ENCODE assay signal across 10 cellular contexts in the genomic region with DNA sequence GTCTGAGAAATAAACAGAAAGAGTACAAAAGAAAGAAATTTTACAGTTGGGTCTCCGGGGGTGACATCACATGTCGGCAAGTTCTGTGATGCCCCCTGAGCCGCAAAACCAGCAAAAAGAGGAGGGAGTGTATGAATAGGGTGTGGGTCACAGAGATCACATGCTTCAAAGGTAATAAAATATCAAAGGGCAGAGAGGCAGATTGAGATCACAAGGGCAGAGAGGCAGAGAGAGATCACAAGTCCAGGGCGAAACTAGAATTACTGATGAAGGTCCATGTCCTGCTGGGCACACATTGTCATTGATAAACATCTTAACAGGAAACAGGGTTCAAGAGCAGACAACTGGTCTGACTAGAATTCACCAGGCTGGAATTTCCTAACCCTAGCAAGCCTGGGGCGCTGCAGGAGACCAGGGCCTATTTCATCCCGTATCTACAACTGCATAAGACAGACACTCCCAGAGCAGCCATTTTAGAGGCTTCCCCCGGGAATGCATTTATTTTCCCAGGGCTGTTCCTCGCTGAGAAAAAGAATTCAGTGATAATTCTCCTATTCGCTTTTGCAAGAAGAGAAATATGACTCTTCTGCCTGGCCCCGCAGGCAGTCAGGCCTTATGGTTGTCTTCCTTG. TPM values are rescaled to one million over a fixed set of nuclear protein-coding genes. Genes with fewer than 3 reads are reported as not detected.
A peak's percentile ranks its signal among the peaks of the same experiment; 100 is the strongest.
DNase-seq lines count a peak whose midpoint lies in the region; ATAC-seq, FAIRE-seq and TF ChIP-seq lines count a peak whose summit lies in the region.
"Not testable (repeated sequence)": the region's sequence is repeated elsewhere in the genome, so short reads cannot be mapped to it uniquely, and the experiment has no call there.
"Had no signal": no experiment of that assay in that cellular context is flagged by ENCODE, and none has a peak within 500 bp of the region (broad histone marks: within the 10 kb centered on the region; RNA-seq: fewer than 3 reads in every experiment).

No MANE protein-coding gene starts in this region.

- H3K79me2 ChIP-seq in GM23338 (replicated peaks; ENCODE audit: insufficient read depth); OCI-LY7 (ENCODE audit: insufficient read depth, low read depth, low read length); K562 (ENCODE audit: control insufficient read depth, insufficient read depth, low read length): not testable (repeated sequence)

- H3K4me3 Mint-ChIP-seq in GM23338, result not testable (repeated sequence)
- H3K4me3 Mint-ChIP-seq in activated naive CD8-positive, alpha-beta T cell, result peak overlapping the region; percentile 13

- DNase-seq in DMS53 (lab: John Stamatoyannopoulos, UW), result peak; percentile 17
- DNase-seq in GM23338 (ENCODE audit: low spot score), result peak; percentile 18
- DNase-seq in OCI-LY7 (ENCODE audit: low spot score), result peak; percentile 11
- DNase-seq in K562 (ENCODE audit: extremely low read depth in 1 of 4, low spot score in 3 of 4); left colon; mucosa of descending colon; suprapubic skin (ENCODE audit: low spot score in 2 of 2): not testable (repeated sequence)

- WGBS in K562 (ENCODE audit: insufficient coverage, low coverage, missing lambda C conversion rate), result 2% methylated on average over 10 of the region's 10 CpGs
- WGBS in suprapubic skin, result 90% methylated on average over 10 of the region's 10 CpGs

- not testable (repeated sequence) for TF ChIP-seq CTCF in GM23338 (conservative IDR thresholded peaks at IDR 0.05; ENCODE audit: low read depth in 2 of 2); OCI-LY7 (conservative IDR thresholded peaks at IDR 0.05; ENCODE audit: low read length); K562 (IDR thresholded peaks at IDR 0.05 in 2 of 3, conservative IDR thresholded peaks at IDR 0.05 in 1 of 3; ENCODE audit: insufficient read depth in 2 of 3, low read depth in 1 of 3, low read length in 3 of 3); mucosa of descending colon (IDR thresholded peaks at IDR 0.05); suprapubic skin (IDR thresholded peaks at IDR 0.05)

- not testable (repeated sequence) for H3K4me3 ChIP-seq in GM23338; OCI-LY7 (ENCODE audit: low read depth, low read length, poor library complexity, severe bottlenecking); K562; mucosa of descending colon; suprapubic skin

- in situ Hi-C loops in K562 (cut with MboI), result not testable (repeated sequence)

- H3K36me3 ChIP-seq in GM23338 (ENCODE audit: insufficient read depth); OCI-LY7 (ENCODE audit: insufficient read depth, low read length); K562 (ENCODE audit: control insufficient read depth, insufficient read depth, low read length); mucosa of descending colon (ENCODE audit: low read depth); suprapubic skin: not testable (repeated sequence)

- not testable (repeated sequence) for H3F3A ChIP-seq in GM23338 (replicated peaks; ENCODE audit: low read depth)

- not testable (repeated sequence) for H3K27me3 ChIP-seq in GM23338 (ENCODE audit: insufficient read depth); K562 (ENCODE audit: control insufficient read depth in 2 of 2, insufficient read depth in 2 of 2, low read length in 2 of 2); suprapubic skin

- not testable (repeated sequence) for H3K4me1 Mint-ChIP-seq in GM23338
- H3K4me1 Mint-ChIP-seq in activated naive CD8-positive, alpha-beta T cell (ENCODE audit: low read depth), result peaks cover 29% of the 10 kb centered on the region

- not testable (repeated sequence) for H3K27ac ChIP-seq in GM23338 (ENCODE audit: low read depth); OCI-LY7 (ENCODE audit: low read depth, low read length, poor library complexity, severe bottlenecking); K562 (ENCODE audit: extremely low read depth, low read depth, low read length)
- peak overlapping the region; percentile 29 for H3K27ac ChIP-seq in suprapubic skin

- not testable (repeated sequence) for H3K4me2 ChIP-seq in GM23338; OCI-LY7 (ENCODE audit: low read length); K562 (ENCODE audit: insufficient read depth, low read length)

- peaks cover 15% of the 10 kb centered on the region for H3K36me3 Mint-ChIP-seq in GM23338 (ENCODE audit: low read depth)
- H3K36me3 Mint-ChIP-seq in activated naive CD8-positive, alpha-beta T cell, result peaks cover 14% of the 10 kb centered on the region

- H3K9me2 ChIP-seq in GM23338 (ENCODE audit: insufficient read depth); OCI-LY7 (ENCODE audit: insufficient read depth, low read length): not testable (repeated sequence)

- H3K9me3 Mint-ChIP-seq in GM23338, result peaks cover 17% of the 10 kb centered on the region
- H3K9me3 Mint-ChIP-seq in activated naive CD8-positive, alpha-beta T cell (ENCODE audit: low read depth), result not testable (repeated sequence)

- not testable (repeated sequence) for FAIRE-seq in K562 (lab: Jason Lieb, UNC)

- intact Hi-C loops in OCI-LY7 (cut with micrococcal nuclease; ENCODE audit: unreplicated experiment); K562 (cut with micrococcal nuclease); left colon (cut with DNase I, micrococcal nuclease); mucosa of descending colon (cut with DNase I, micrococcal nuclease): not testable (repeated sequence)

- H4K20me1 ChIP-seq in GM23338 (replicated peaks; ENCODE audit: insufficient read depth); OCI-LY7 (ENCODE audit: insufficient read depth, low read length); K562 (replicated peaks; ENCODE audit: control insufficient read depth, insufficient read depth, low read length): not testable (repeated sequence)

- not testable (repeated sequence) for H3K9me3 ChIP-seq in OCI-LY7 (ENCODE audit: low read length); K562 (replicated peaks; ENCODE audit: control insufficient read depth, insufficient read depth, low read depth, low read length); mucosa of descending colon; suprapubic skin

- CTCF ChIA-PET in OCI-LY7 (lab: Charles Lee; ENCODE audit: unreplicated experiment); K562 (lab: Yijun Ruan, JAX; ENCODE audit: low intra/inter-chr PET ratio): not testable (repeated sequence)

- ATAC-seq in GM23338, K562: not testable (repeated sequence)
- ATAC-seq in left colon (peak; percentile 66), mucosa of descending colon (peak; percentile 55)

- H3K4me1 ChIP-seq in GM23338 (ENCODE audit: insufficient read depth); OCI-LY7 (ENCODE audit: insufficient read depth, low read length, poor library complexity, severe bottlenecking); K562 (replicated peaks in 1 of 2; ENCODE audit: control insufficient read depth in 2 of 2, insufficient read depth in 2 of 2, low read length in 2 of 2); mucosa of descending colon (ENCODE audit: low read depth); suprapubic skin: not testable (repeated sequence)

- not testable (repeated sequence) for H3K9me1 ChIP-seq in K562 (ENCODE audit: control insufficient read depth, insufficient read depth, low read length)

- BruUV-seq in OCI-LY7 (replicated peaks; lab: Mats Ljungman, UMichigan); K562 (replicated peaks; lab: Mats Ljungman, UMichigan): not testable (repeated sequence)

- not testable (repeated sequence) for H2AFZ ChIP-seq in GM23338; OCI-LY7 (ENCODE audit: low read length); K562 (ENCODE audit: low read depth, low read length)

- H3K27me3 Mint-ChIP-seq in GM23338 (ENCODE audit: insufficient read depth, low read depth, poor library complexity); activated naive CD8-positive, alpha-beta T cell: not testable (repeated sequence)

- not testable (repeated sequence) for H3K27ac Mint-ChIP-seq in GM23338; activated naive CD8-positive, alpha-beta T cell

- TF ChIP-seq EP300 in K562 (IDR thresholded peaks at IDR 0.05; ENCODE audit: low read length), result peak; percentile 27; the same call in 1 of the 2 replicates
- not testable (repeated sequence) for TF ChIP-seq EP300 in suprapubic skin (IDR thresholded peaks at IDR 0.05)

- not testable (repeated sequence) for H3K9ac ChIP-seq in K562 (ENCODE audit: insufficient read depth in 1 of 2, low read depth in 2 of 2, low read length in 2 of 2)

- POLR2A ChIA-PET in OCI-LY7 (lab: Charles Lee); K562 (lab: Yijun Ruan, JAX): not testable (repeated sequence)

- not testable (repeated sequence) for TF ChIP-seq RAD21 in K562 (CRISPR knock-in tag; conservative IDR thresholded peaks at IDR 0.05 in 1 of 2, IDR thresholded peaks at IDR 0.05 in 1 of 2)

- not testable (repeated sequence) for TF ChIP-seq POLR2A in K562 (conservative IDR thresholded peaks at IDR 0.05); suprapubic skin (IDR thresholded peaks at IDR 0.05)

RNA-seq across cellular contexts. Expression of a gene that starts 20.2 kb away (rescaled TPM):
- not detected in 2 replicates for total RNA-seq in GM23338 (2014; rRNA removed; shearing (Covaris generic))
- polyA plus RNA-seq in GM23338 (2016; fragmentation: Nextera tagmentation; extraction: Ambion mirVana) (not detected in 2 replicates), K562 (2011; rRNA removed) (not detected in 2 replicates), K562 (2014; fragmentation: Illumina TruSeq; extraction: Trizol) (not detected in 2 replicates), K562 (2014; fragmentation: Nextera tagmentation; extraction: Ambion mirVana) (not detected), K562 (2014; rRNA removed) (not detected in 2 replicates)
- 0.06 and 0.13 TPM in 2 replicates for total RNA-seq in OCI-LY7 (2014; rRNA removed; shearing (Covaris generic))
- total RNA-seq in OCI-LY7 (2022) (0.30 and 0.72 TPM in 2 replicates), K562 (2014; rRNA removed) (not detected in 2 replicates), K562 (2014; rRNA removed; fragmentation: Illumina TruSeq; extraction: Trizol) (not detected in 2 replicates), K562 (2015; rRNA removed; fragmentation: Illumina TruSeq; extraction: Trizol) (not detected in 2 replicates), K562 (2021) (0.11 TPM in 1 of 2 replicates, not detected in the other), left colon (10 to 100 TPM; 18.8 to 45.1 TPM), mucosa of descending colon (10 to 100 TPM; 21.3 to 66.3 (median 60.2) TPM), suprapubic skin (1 to 10 TPM; 6.2 to 9.2 (median 8.2) TPM)
- total RNA-seq in K562 (2011; cell fraction: chromatin; rRNA removed; ENCODE audit: low replicate concordance), result not detected in 2 replicates
- not detected in 2 replicates for total RNA-seq in K562 (2011; cell fraction: nucleolus; rRNA removed)
- not detected in 2 replicates for total RNA-seq in K562 (2011; cell fraction: nucleoplasm; rRNA removed)
- not detected in 2 replicates for polyA plus RNA-seq in K562 (2011; cell fraction: cytosol; rRNA removed)
- polyA plus RNA-seq in K562 (2011; cell fraction: nucleus; rRNA removed), result not detected in 2 replicates
- polyA plus RNA-seq in K562 (2012), result 0.07 TPM in 1 of 2 replicates, not detected in the other
- not detected in 2 replicates for polyA minus RNA-seq in K562 (2011; rRNA and poly(A)+ RNA removed)
- not detected in 2 replicates for polyA minus RNA-seq in K562 (2011; cell fraction: cytosol; rRNA and poly(A)+ RNA removed)
- not detected in 2 replicates for polyA minus RNA-seq in K562 (2011; cell fraction: nucleus; rRNA and poly(A)+ RNA removed)
- total RNA-seq: A673, Daoy had no signal
